24 cellular contexts compared by ENCODE assay signal in the genomic region with DNA sequence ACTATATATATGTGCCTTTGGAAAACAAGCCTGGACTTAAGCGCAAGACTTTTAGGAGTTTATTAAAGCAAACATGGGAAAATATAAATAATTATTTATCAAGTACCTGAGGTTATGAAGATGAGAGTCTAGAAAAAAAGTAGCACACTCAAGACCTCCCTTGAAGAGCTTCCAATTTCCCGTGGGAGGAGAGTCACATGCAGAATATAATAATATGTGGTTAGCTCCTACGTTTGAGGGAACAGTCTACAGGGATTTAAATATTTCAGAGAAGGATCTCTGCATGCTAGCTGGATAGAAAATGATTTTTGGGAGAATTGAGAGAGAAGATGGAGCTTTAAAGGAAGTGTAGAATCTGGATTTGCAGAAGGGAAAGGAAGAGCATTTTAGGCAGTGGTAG.
A peak's percentile ranks its signal among the peaks of the same experiment; 100 is the strongest.
DNase-seq lines count a peak whose midpoint lies in the region; ATAC-seq and TF ChIP-seq lines count a peak whose summit lies in the region.
"Had no signal": no experiment of that assay in that cellular context is flagged by ENCODE, and none has a peak within 500 bp of the region (broad histone marks: within the 10 kb centered on the region; RNA-seq: fewer than 3 reads in every experiment).

No MANE protein-coding gene starts in this region.

- H3K27me3 Mint-ChIP-seq in natural killer cell treated with Interleukin-12 subunit alpha and Interleukin-12 subunit beta and Interleukin-15 and Interleukin-18, amount 100 ng/mL, for 72 hours, result no peaks in the 10 kb centered on the region
- H3K27me3 Mint-ChIP-seq: CD4-positive, alpha-beta memory T cell had no signal

- H3K4me1 ChIP-seq in GM23248 (ENCODE audit: insufficient read depth) (peaks cover 34% of the 10 kb centered on the region), adipocyte (ENCODE audit: control insufficient read depth, insufficient read depth, low read length) (peaks cover 35% of the 10 kb centered on the region)

- H3K27me3 ChIP-seq in GM23248 (replicated peaks; ENCODE audit: insufficient read depth) (no peaks in the 10 kb centered on the region), adipocyte (replicated peaks; ENCODE audit: control insufficient read depth, insufficient read depth, low read length) (no peaks in the 10 kb centered on the region)
- H3K27me3 ChIP-seq: MG63 had no signal

- no peak overlapping the region for H3K4me3 Mint-ChIP-seq in natural killer cell treated with Interleukin-12 subunit alpha and Interleukin-12 subunit beta and Interleukin-15 and Interleukin-18, amount 100 ng/mL, for 72 hours
- H3K4me3 Mint-ChIP-seq: CD4-positive, alpha-beta memory T cell; GM23338; H9 had no signal

- ATAC-seq in HG03378 (IDR thresholded peaks at IDR 0.05; ENCODE audit: unreplicated experiment), result no peak
- ATAC-seq in natural killer cell treated with Interleukin-12 subunit alpha and Interleukin-12 subunit beta and Interleukin-15 and Interleukin-18, amount 100 ng/mL, for 72 hours, result no peak
- ATAC-seq: GM23338, SK-N-SH treated with all-trans-retinoic acid at 6 μM for 48 hours had no signal

- 59 to 67% methylated on average over 3 of the region's 3 CpGs for WGBS in GM23248 (ENCODE audit: low coverage in 1 of 2, low lambda C conversion rate in 2 of 2, missing lambda C conversion rate in 2 of 2), 2 experiments

- no peak for TF ChIP-seq CTCF in fibroblast of villous mesenchyme (IDR thresholded peaks at IDR 0.05; ENCODE audit: insufficient read depth, low read depth, low read length)
- no peak for TF ChIP-seq CTCF in GM13977 (IDR thresholded peaks at IDR 0.05; ENCODE audit: extremely low read depth, insufficient read depth, missing control alignments)

- no peak overlapping the region for H3K27ac Mint-ChIP-seq in natural killer cell treated with Interleukin-12 subunit alpha and Interleukin-12 subunit beta and Interleukin-15 and Interleukin-18, amount 100 ng/mL, for 72 hours
- H3K27ac Mint-ChIP-seq: CD4-positive, alpha-beta memory T cell; GM23338 had no signal

- no peaks in the 10 kb centered on the region for H3K79me2 ChIP-seq in GM23248 (ENCODE audit: insufficient read depth)

- H3K9me3 Mint-ChIP-seq in natural killer cell treated with Interleukin-12 subunit alpha and Interleukin-12 subunit beta and Interleukin-15 and Interleukin-18, amount 100 ng/mL, for 72 hours, result no peaks in the 10 kb centered on the region
- H3K9me3 Mint-ChIP-seq: CD4-positive, alpha-beta memory T cell; GM23338; H9 had no signal

- DNase-seq in GM23248 (peak; percentile 30), adipocyte (ENCODE audit: low read depth) (no peak), fibroblast of villous mesenchyme (ENCODE audit: low read depth) (peak; percentile 56), putamen (ENCODE audit: low spot score) (peak; percentile 37), GM13977 (ENCODE audit: low spot score) (no peak)
- DNase-seq in activated CD8-positive, alpha-beta memory T cell treated with anti-CD3 and anti-CD28 coated beads, Interleukin-2, amount 50 U/mL, for 4 hours, result no peak
- no peak for DNase-seq in natural killer cell treated with Interleukin-12 subunit alpha and Interleukin-12 subunit beta and Interleukin-15 and Interleukin-18, amount 100 ng/mL, for 72 hours (ENCODE audit: low spot score)
- DNase-seq: AML-193; C1 segment of cervical spinal cord; CD4-positive, alpha-beta memory T cell; COR-L47; DMS53; H9; KBM-7; MG63; NCI-H1105 treated with DMSO at 0.1 percent for 48 hours; NCI-H146; NCI-H1930; NCI-H226; NCI-H510A; NCI-H69 had no signal

- H3K4me2 ChIP-seq in GM23248 (ENCODE audit: unreplicated experiment), result no peak overlapping the region
- H3K4me2 ChIP-seq: GM23338 had no signal

- no peak overlapping the region for H3K27ac ChIP-seq in GM23248

- H3K9me2 ChIP-seq in GM23248 (ENCODE audit: insufficient read depth), result no peaks in the 10 kb centered on the region

- peaks cover 4 to 5% of the 10 kb centered on the region in 2 donors for H3K4me1 Mint-ChIP-seq in natural killer cell treated with Interleukin-12 subunit alpha and Interleukin-12 subunit beta and Interleukin-15 and Interleukin-18, amount 100 ng/mL, for 72 hours (ENCODE audit: low read depth in 2 of 2)
- H3K4me1 Mint-ChIP-seq: GM23338 had no signal

- H3K9me3 ChIP-seq in GM23248 (ENCODE audit: low read depth) (no peaks in the 10 kb centered on the region), adipocyte (ENCODE audit: control insufficient read depth, low read length) (no peaks in the 10 kb centered on the region)
- H3K9me3 ChIP-seq: MG63 had no signal

- peaks cover 4% of the 10 kb centered on the region for H3K36me3 Mint-ChIP-seq in natural killer cell treated with Interleukin-12 subunit alpha and Interleukin-12 subunit beta and Interleukin-15 and Interleukin-18, amount 100 ng/mL, for 72 hours

- H3K36me3 ChIP-seq in GM23248 (ENCODE audit: low read depth) (peaks cover 26% of the 10 kb centered on the region), adipocyte (ENCODE audit: control insufficient read depth, insufficient read depth, low read length, severe bottlenecking) (peaks cover 57% of the 10 kb centered on the region)

- H3K4me3 ChIP-seq in GM23248 (no peak overlapping the region), adipocyte (ENCODE audit: low read length) (no peak overlapping the region), fibroblast of villous mesenchyme (ENCODE audit: low read depth, low read length) (no peak overlapping the region)
- H3K4me3 ChIP-seq: GM23338, MG63 had no signal

- peaks cover 34% of the 10 kb centered on the region for H3F3A ChIP-seq in GM23248 (ENCODE audit: insufficient read depth)

- H3K9ac ChIP-seq in GM23248, result no peak overlapping the region
- peak overlapping the region; percentile 45 for H3K9ac ChIP-seq in adipocyte (ENCODE audit: low read length)

- in situ Hi-C loops in GM23248 (cut with MboI), result no loop called here
- in situ Hi-C loops in GM13977 (cut with MboI; ENCODE audit: low pct_unique_long_range_greater_than_20kb, low sequenced_read_pairs, unreplicated experiment), result no loop called here

- no peaks in the 10 kb centered on the region for H4K20me1 ChIP-seq in GM23248 (ENCODE audit: insufficient read depth)

- H2AFZ ChIP-seq in GM23248, result no peak overlapping the region
- H2AFZ ChIP-seq: GM23338 had no signal

Comparison
In these comparisons a context has a peak if more than half of its experiments do, and no peak if none do; other contexts are left out.
1. DNase-seq: peak in GM23248 (single experiment), fibroblast of villous mesenchyme (single experiment) and putamen (single experiment); none in adipocyte (single experiment), activated CD8-positive, alpha-beta memory T cell treated with anti-CD3 and anti-CD28 coated beads, Interleukin-2, amount 50 U/mL, for 4 hours (single experiment), natural killer cell treated with Interleukin-12 subunit alpha and Interleukin-12 subunit beta and Interleukin-15 and Interleukin-18, amount 100 ng/mL, for 72 hours (single experiment) and GM13977 (single experiment).